ENCODE assay signal across 9 cellular contexts in the genomic region with DNA sequence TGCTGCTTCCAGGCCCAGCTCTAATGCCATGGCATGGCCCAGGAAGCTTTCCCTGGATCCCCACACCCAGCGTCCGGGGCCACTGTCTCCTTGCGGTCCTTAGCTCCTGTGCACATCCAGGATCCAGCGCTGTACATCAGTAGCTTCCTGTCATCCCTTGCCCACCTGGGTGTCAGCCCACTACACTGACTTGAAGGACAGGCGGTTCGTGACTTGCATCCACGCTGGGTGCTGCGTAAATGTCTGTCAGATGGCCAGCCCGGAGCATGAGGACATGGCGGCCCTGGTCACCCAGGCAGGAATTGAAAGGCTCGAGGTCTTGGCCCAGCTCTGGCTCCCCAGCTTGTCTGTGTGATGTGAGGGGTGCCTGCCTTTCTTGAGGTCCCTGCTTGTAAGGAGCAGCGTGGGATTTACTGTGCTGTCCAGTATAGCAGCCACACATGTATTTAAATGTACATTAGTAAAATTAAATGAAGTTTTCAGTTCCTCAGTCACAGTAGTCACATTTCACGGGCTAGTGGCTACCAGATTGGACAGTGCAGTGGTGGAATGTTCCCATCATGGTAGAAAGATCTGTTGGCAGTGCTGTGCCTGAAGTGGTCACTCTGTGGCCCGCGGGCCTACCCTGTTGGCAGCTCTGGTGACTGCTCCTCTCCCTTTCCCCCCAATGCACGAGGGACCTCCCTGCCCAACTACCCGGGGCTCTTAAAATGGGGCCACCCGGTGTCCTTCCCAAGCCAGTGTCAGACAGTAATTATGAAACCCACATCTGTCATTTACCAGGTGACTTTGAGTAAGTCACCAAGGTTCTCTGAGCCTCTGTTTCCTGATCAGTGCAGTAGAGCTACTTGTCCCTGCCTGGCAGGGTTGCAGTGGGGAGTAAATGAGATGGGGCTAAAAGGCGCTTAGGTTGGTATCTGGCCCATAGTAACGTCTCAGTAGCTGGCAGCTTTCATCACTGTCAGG.
A peak's percentile ranks its signal among the peaks of the same experiment; 100 is the strongest.
DNase-seq lines count a peak whose midpoint lies in the region; ATAC-seq, FAIRE-seq and TF ChIP-seq lines count a peak whose summit lies in the region.
"Had no signal": no experiment of that assay in that cellular context is flagged by ENCODE, and none has a peak within 500 bp of the region (broad histone marks: within the 10 kb centered on the region; RNA-seq: fewer than 3 reads in every experiment).

No MANE protein-coding gene starts in this region.

- over 99% methylated on average over 19 of the region's 20 CpGs for WGBS in mesenchymal stem cell
- 89% methylated on average over 19 to 20 of the region's 20 CpGs for WGBS in lower leg skin, 2 donors

- peak overlapping the region; percentile 84 for H3K27ac ChIP-seq in HL-60 (replicated peaks)
- no peak overlapping the region for H3K27ac ChIP-seq in mesenchymal stem cell (ENCODE audit: low read length, poor library complexity, severe bottlenecking)

- no peak overlapping the region for H3K4me3 ChIP-seq in HL-60 (replicated peaks; ENCODE audit: insufficient read depth, low read length)
- no peak overlapping the region for H3K4me3 ChIP-seq in mesenchymal stem cell (ENCODE audit: insufficient read depth in 1 of 2, low read depth in 1 of 2, low read length in 2 of 2)
- H3K4me3 ChIP-seq in lower leg skin (ENCODE audit: low read depth, poor library complexity, severe bottlenecking): no peak overlapping the region

- no peak overlapping the region for H3K23ac ChIP-seq in mesenchymal stem cell (ENCODE audit: low read length in 2 of 2)

- H3K18ac ChIP-seq in mesenchymal stem cell (ENCODE audit: low read depth in 1 of 2, low read length in 2 of 2): no peak overlapping the region

- FAIRE-seq in GM12892 (lab: Jason Lieb, UNC): peak; percentile 96
- FAIRE-seq: astrocyte had no signal

- H3K4me2 ChIP-seq in mesenchymal stem cell (ENCODE audit: low read length, poor library complexity, severe bottlenecking): no peak overlapping the region

- TF ChIP-seq CTCF in HL-60 (IDR thresholded peaks at IDR 0.05; ENCODE audit: insufficient read depth, low read length) (no peak), lower leg skin (IDR thresholded peaks at IDR 0.05) (no peak)

- peak overlapping the region in 1 of 2 experiments; percentile 6 for H3K4ac ChIP-seq in mesenchymal stem cell (ENCODE audit: low read depth in 1 of 2, low read length in 2 of 2)

- H3K36me3 ChIP-seq in mesenchymal stem cell (ENCODE audit: control insufficient read depth in 1 of 2, insufficient read depth in 2 of 2, low read depth in 1 of 2, low read length in 2 of 2): peaks cover 20 to 63% of the 10 kb centered on the region in 2 experiments

- H3K79me1 ChIP-seq in mesenchymal stem cell (replicated peaks; ENCODE audit: low read length, poor library complexity, severe bottlenecking): peaks cover 66% of the 10 kb centered on the region

- DNase-seq in GM12892 (ENCODE audit: insufficient read length) (peak; percentile 48), HL-60 (ENCODE audit: low read depth in 1 of 2, low spot score in 1 of 2) (peak in 1 of 2 experiments; percentile 26), mesenchymal stem cell (no peak), cortex of kidney (lab: John Stamatoyannopoulos, UW) (no peak), anterior cingulate cortex (lab: John Stamatoyannopoulos, UW) (no peak), lower leg skin (ENCODE audit: low spot score in 2 of 2) (no peak), HPDE6-E6E7 (ENCODE audit: extremely low spot score) (no peak)

- intact Hi-C loops in lower leg skin (cut with DNase I; ENCODE audit: low total_unique reads): no loop called here

- H3K9ac ChIP-seq in mesenchymal stem cell (ENCODE audit: low read length): peak overlapping the region; percentile 3

- H2BK12ac ChIP-seq in mesenchymal stem cell (ENCODE audit: low read length in 2 of 2): no peak overlapping the region

- H3K9me3 ChIP-seq in mesenchymal stem cell (ENCODE audit: control insufficient read depth, low read length): no peaks in the 10 kb centered on the region

- H2BK120ac ChIP-seq in mesenchymal stem cell (ENCODE audit: low read depth, low read length): no peak overlapping the region

- H4K8ac ChIP-seq in mesenchymal stem cell (ENCODE audit: low read length): no peak overlapping the region

- H2BK15ac ChIP-seq in mesenchymal stem cell (ENCODE audit: low read depth, poor library complexity, severe bottlenecking): no peak overlapping the region

- no peak overlapping the region for H3K14ac ChIP-seq in mesenchymal stem cell (ENCODE audit: low read length in 2 of 2)

- peaks cover 44% of the 10 kb centered on the region for H3K4me1 ChIP-seq in mesenchymal stem cell (ENCODE audit: control insufficient read depth, insufficient read depth, low read depth, low read length)

- H2AFZ ChIP-seq in mesenchymal stem cell (ENCODE audit: low read depth, low read length): no peak overlapping the region

- H2AK5ac ChIP-seq in mesenchymal stem cell (ENCODE audit: low read length, severe bottlenecking): no peak overlapping the region

- TF ChIP-seq POLR2A in GM12892 (IDR thresholded peaks at IDR 0.05; ENCODE audit: low read depth, low read length) (peak; percentile 77), lower leg skin (IDR thresholded peaks at IDR 0.05) (no peak)

- H3K27me3 ChIP-seq in HL-60 (ENCODE audit: insufficient read depth, poor library complexity, severe bottlenecking) (no peaks in the 10 kb centered on the region), mesenchymal stem cell (ENCODE audit: control insufficient read depth in 1 of 2, insufficient read depth in 1 of 2, low read length in 2 of 2) (no peaks in the 10 kb centered on the region)

- ATAC-seq in GM21390 (IDR thresholded peaks at IDR 0.05; ENCODE audit: unreplicated experiment): peak; percentile 65

- H2BK5ac ChIP-seq in mesenchymal stem cell (ENCODE audit: low read depth, low read length, poor library complexity, severe bottlenecking): no peak overlapping the region

- peak overlapping the region; percentile 64 for H4K91ac ChIP-seq in mesenchymal stem cell (ENCODE audit: low read length)
